13 cellular contexts compared by ENCODE assay signal in genomic region chr12:73421832-73422231, GRCh38.
A peak's percentile ranks its signal among the peaks of the same experiment; 100 is the strongest.
DNase-seq lines count a peak whose midpoint lies in the region; ATAC-seq and TF ChIP-seq lines count a peak whose summit lies in the region.
"Had no signal": no experiment of that assay in that cellular context is flagged by ENCODE, and none has a peak within 500 bp of the region (broad histone marks: within the 10 kb centered on the region; RNA-seq: fewer than 3 reads in every experiment).

No MANE protein-coding gene starts in this region.

- peaks cover 0 to 13% (median 6%) of the 10 kb centered on the region in 10 experiments; a peak in 11 of 20 replicates for H3K4me1 ChIP-seq in BLaER1 treated with 17β-estradiol and CSF1 and Interleukin-3, amounts not matched to agents 10 nM and 100 nM
- H3K4me1 ChIP-seq in hepatocyte (ENCODE audit: insufficient read depth) = no peaks in the 10 kb centered on the region

- DNase-seq in epithelial cell of esophagus (ENCODE audit: low read depth) (peak; percentile 79), DMS153 treated with DMSO at 0.1 percent for 48 hours (lab: John Stamatoyannopoulos, UW; ENCODE audit: unreplicated experiment) (no peak), hepatocyte (ENCODE audit: low spot score) (no peak), pons (ENCODE audit: low spot score) (no peak)
- no peak for DNase-seq in activated CD8-positive, alpha-beta T cell treated with anti-CD3 and anti-CD28 coated beads for 36 hours
- DNase-seq: activated gamma-delta T cell treated with Interleukin-2 at 50 U/mL for 16 hours; AML-193; effector CD4-positive, alpha-beta T cell; HCEC 1CT; NCI-H526 treated with DMSO at 0.1 percent for 48 hours had no signal

- TF ChIP-seq CTCF in epithelial cell of esophagus (IDR thresholded peaks at IDR 0.05; ENCODE audit: insufficient read depth, low read depth, low read length, missing control alignments) (no peak), hepatocyte (IDR thresholded peaks at IDR 0.05; ENCODE audit: poor library complexity) (no peak)
- TF ChIP-seq CTCF in activated CD8-positive, alpha-beta T cell treated with anti-CD3 and anti-CD28 coated beads for 36 hours (IDR thresholded peaks at IDR 0.05) = no peak

- H2AFZ ChIP-seq in hepatocyte = no peak overlapping the region

- POLR2A ChIA-PET in activated CD8-positive, alpha-beta T cell treated with anti-CD3 and anti-CD28 coated beads for 36 hours (lab: Charles Lee) = no interaction called here

- H3K27ac ChIP-seq in BLaER1 treated with 17β-estradiol and CSF1 and Interleukin-3, amounts not matched to agents 10 nM and 100 nM = no peak overlapping the region
- H3K27ac ChIP-seq in hepatocyte = no peak overlapping the region

- no peak overlapping the region for H3K9ac ChIP-seq in BLaER1 treated with 17β-estradiol and CSF1 and Interleukin-3, amounts not matched to agents 10 nM and 100 nM

- H3K4me3 Mint-ChIP-seq in activated CD8-positive, alpha-beta T cell treated with anti-CD3 and anti-CD28 coated beads for 36 hours = no peak overlapping the region

- CTCF ChIA-PET in activated CD8-positive, alpha-beta T cell treated with anti-CD3 and anti-CD28 coated beads for 36 hours (lab: Charles Lee) = no interaction called here

- no peaks in the 10 kb centered on the region for H3K36me3 Mint-ChIP-seq in activated CD8-positive, alpha-beta T cell treated with anti-CD3 and anti-CD28 coated beads for 36 hours (ENCODE audit: low read depth)

- peak overlapping the region; percentile 7 to 72 (median 29); a peak in 16 of 22 replicates for H3K4me2 ChIP-seq in BLaER1 treated with 17β-estradiol and CSF1 and Interleukin-3, amounts not matched to agents 10 nM and 100 nM
- H3K4me2 ChIP-seq in hepatocyte = no peak overlapping the region

- H3K9me2 ChIP-seq in hepatocyte (replicated peaks; ENCODE audit: insufficient read depth) = no peaks in the 10 kb centered on the region

- no peak overlapping the region for H3K4me3 ChIP-seq in BLaER1 treated with 17β-estradiol and CSF1 and Interleukin-3, amounts not matched to agents 10 nM and 100 nM
- H3K4me3 ChIP-seq in epithelial cell of esophagus (ENCODE audit: low read length) = no peak overlapping the region
- no peak overlapping the region for H3K4me3 ChIP-seq in hepatocyte

- H3K9me3 Mint-ChIP-seq in activated CD8-positive, alpha-beta T cell treated with anti-CD3 and anti-CD28 coated beads for 36 hours = peaks cover 16% of the 10 kb centered on the region

- H4K20me1 ChIP-seq in BLaER1 treated with 17β-estradiol and CSF1 and Interleukin-3, amounts not matched to agents 10 nM and 100 nM = no peaks in the 10 kb centered on the region
- H4K20me1 ChIP-seq in hepatocyte (ENCODE audit: insufficient read depth, poor library complexity, severe bottlenecking) = no peaks in the 10 kb centered on the region

- no peaks in the 10 kb centered on the region for H3K79me2 ChIP-seq in hepatocyte

- peak; percentile 75 for ATAC-seq in GM19397 (IDR thresholded peaks at IDR 0.05; ENCODE audit: unreplicated experiment)
- peak; percentile 57 for ATAC-seq in HG03521 (IDR thresholded peaks at IDR 0.05; ENCODE audit: unreplicated experiment)
- no peak for ATAC-seq in activated CD8-positive, alpha-beta T cell treated with anti-CD3 and anti-CD28 coated beads for 36 hours

- WGBS in hepatocyte (ENCODE audit: low lambda C conversion rate, missing lambda C conversion rate) = 90% methylated on average over 5 of the region's 5 CpGs

- no peak overlapping the region for H3K27ac Mint-ChIP-seq in activated CD8-positive, alpha-beta T cell treated with anti-CD3 and anti-CD28 coated beads for 36 hours

- no peaks in the 10 kb centered on the region for H3K4me1 Mint-ChIP-seq in activated CD8-positive, alpha-beta T cell treated with anti-CD3 and anti-CD28 coated beads for 36 hours (ENCODE audit: low read depth)

- 0 out of 22 replicates have a peak, but pooled peaks cover 0 to 4% (median 0%) of the 10 kb centered on the region in 11 experiments for H3K36me3 ChIP-seq in BLaER1 treated with 17β-estradiol and CSF1 and Interleukin-3, amounts not matched to agents 10 nM and 100 nM
- H3K36me3 ChIP-seq in hepatocyte (replicated peaks; ENCODE audit: insufficient read depth, low read depth) = no peaks in the 10 kb centered on the region

- H3K9me3 ChIP-seq in BLaER1 treated with 17β-estradiol and CSF1 and Interleukin-3, amounts not matched to agents 10 nM and 100 nM (replicated peaks in 1 of 11) = peaks cover 19 to 26% (median 23%) of the 10 kb centered on the region in 11 experiments
- H3K9me3 ChIP-seq in hepatocyte (ENCODE audit: low read depth) = no peaks in the 10 kb centered on the region

- no peaks in the 10 kb centered on the region for H3K27me3 ChIP-seq in BLaER1 treated with 17β-estradiol and CSF1 and Interleukin-3, amounts not matched to agents 10 nM and 100 nM
- no peaks in the 10 kb centered on the region for H3K27me3 ChIP-seq in hepatocyte

- H3K27me3 Mint-ChIP-seq in activated CD8-positive, alpha-beta T cell treated with anti-CD3 and anti-CD28 coated beads for 36 hours = no peaks in the 10 kb centered on the region

- intact Hi-C loops in activated CD8-positive, alpha-beta T cell treated with anti-CD3 and anti-CD28 coated beads for 36 hours (cut with micrococcal nuclease) = no loop called here
